9 cellular contexts compared by ENCODE assay signal in the genomic region with DNA sequence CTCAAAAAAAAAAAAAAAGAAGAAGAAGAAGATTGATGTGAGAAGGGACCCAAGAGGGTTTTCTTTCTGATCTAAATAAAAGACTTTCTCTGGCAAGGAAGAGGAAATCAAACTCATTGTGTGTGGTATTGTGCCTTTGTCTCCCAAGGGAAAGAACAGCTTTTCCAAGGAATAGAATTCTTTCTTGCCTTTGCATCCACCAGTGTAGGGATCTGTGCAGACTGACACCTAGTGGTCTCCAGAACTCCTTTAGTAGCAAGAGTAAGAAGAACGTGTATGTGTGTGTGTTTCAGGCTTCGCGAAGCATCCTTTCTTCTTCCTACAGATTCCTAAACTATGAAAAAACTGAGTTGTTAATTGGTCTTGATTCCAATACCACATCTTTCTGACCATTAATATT. TPM values are rescaled to one million over a fixed set of nuclear protein-coding genes. Genes with fewer than 3 reads are reported as not detected.
DNase-seq lines count a peak whose midpoint lies in the region; ATAC-seq, FAIRE-seq and TF ChIP-seq lines count a peak whose summit lies in the region.
"Had no signal": no experiment of that assay in that cellular context is flagged by ENCODE, and none has a peak within 500 bp of the region (broad histone marks: within the 10 kb centered on the region; RNA-seq: fewer than 3 reads in every experiment).

No MANE protein-coding gene starts in this region.

- H3K36me3 ChIP-seq in HCT116 (ENCODE audit: control insufficient read depth in 1 of 2, insufficient read depth in 2 of 2, low read length in 2 of 2) (no peaks in the 10 kb centered on the region), GM12878 (ENCODE audit: control insufficient read depth in 2 of 2, insufficient read depth in 2 of 2, low read length in 1 of 2) (no peaks in the 10 kb centered on the region)

- no TSS peak for BruUV-seq in HCT116 (replicated peaks; lab: Mats Ljungman, UMichigan)
- BruUV-seq in GM12878 (replicated peaks; lab: Mats Ljungman, UMichigan) = no TSS peak

- no peaks in the 10 kb centered on the region for H4K20me1 ChIP-seq in HCT116 (ENCODE audit: insufficient read depth)
- H4K20me1 ChIP-seq in GM12878 (ENCODE audit: control insufficient read depth, insufficient read depth) = no peaks in the 10 kb centered on the region

- H3K36me3 Mint-ChIP-seq in CD14-positive monocyte = no peaks in the 10 kb centered on the region
- H3K36me3 Mint-ChIP-seq in naive thymus-derived CD8-positive, alpha-beta T cell = peaks cover 0 to 11% (median 11%) of the 10 kb centered on the region in 3 donors
- H3K36me3 Mint-ChIP-seq: activated CD8-positive, alpha-beta memory T cell treated with anti-CD3 and anti-CD28 coated beads, Interleukin-2, amount 10 ng/mL, durations not matched to agents 7 days and 5 days had no signal

- H3K4me3 Mint-ChIP-seq in CD14-positive monocyte = no peak overlapping the region
- no peak overlapping the region for H3K4me3 Mint-ChIP-seq in naive thymus-derived CD8-positive, alpha-beta T cell
- H3K4me3 Mint-ChIP-seq: activated CD8-positive, alpha-beta memory T cell treated with anti-CD3 and anti-CD28 coated beads, Interleukin-2, amount 10 ng/mL, durations not matched to agents 7 days and 5 days had no signal

- no peak overlapping the region for H2AFZ ChIP-seq in HCT116 (ENCODE audit: low read depth, low read length, poor library complexity, severe bottlenecking)
- no peak overlapping the region for H2AFZ ChIP-seq in GM12878 (ENCODE audit: control insufficient read depth, low read depth, low read length)

- H3K4me1 ChIP-seq in HCT116 (ENCODE audit: control insufficient read depth in 1 of 2, insufficient read depth in 2 of 2, low read length in 2 of 2) (no peaks in the 10 kb centered on the region), GM12878 (ENCODE audit: control insufficient read depth, insufficient read depth, low read length) (no peaks in the 10 kb centered on the region)

- in situ Hi-C loops in GM12878 (cut with MboI) = no loop called here

- H3K9me2 ChIP-seq in HCT116 (ENCODE audit: insufficient read depth) = no peaks in the 10 kb centered on the region

- no peaks in the 10 kb centered on the region for H3K9me3 ChIP-seq in HCT116 (ENCODE audit: control insufficient read depth in 1 of 2, insufficient read depth in 1 of 2, low read depth in 1 of 2, low read length in 2 of 2)
- no peaks in the 10 kb centered on the region for H3K9me3 ChIP-seq in GM12878 (replicated peaks; ENCODE audit: control insufficient read depth, insufficient read depth, low read length)

- TF ChIP-seq POLR2A in HCT116 (IDR thresholded peaks at IDR 0.05; ENCODE audit: borderline replicate concordance, extremely low read depth, insufficient read depth, insufficient read length) (no peak), GM12878 (IDR thresholded peaks at IDR 0.05; ENCODE audit: low read depth, low read length) (no peak)

- POLR2A ChIA-PET in HCT116 (lab: Charles Lee) = no interaction called here
- POLR2A ChIA-PET in GM12878 (lab: Charles Lee) = no interaction called here
- POLR2A ChIA-PET in naive thymus-derived CD8-positive, alpha-beta T cell (lab: Charles Lee) = no interaction called here

- CTCF ChIA-PET in HCT116 (lab: Charles Lee) = interaction anchor here (0.6 to 1.2 kb wide), 5 partner anchors 31 to 450 kb away, joined by 3 to 7 read pairs (median 3); no protein-coding TSS in a partner anchor
- CTCF ChIA-PET in GM12878 (lab: Yijun Ruan, JAX) = interaction anchor here (0.6 to 1.0 kb wide), 5 partner anchors 13 to 350 kb away, joined by 3 read pairs; no protein-coding TSS in a partner anchor

- H3K27ac ChIP-seq in HCT116 (ENCODE audit: low read depth, low read length) = no peak overlapping the region
- H3K27ac ChIP-seq in GM12878 (ENCODE audit: control insufficient read depth, insufficient read depth) = no peak overlapping the region

- H3K79me2 ChIP-seq in HCT116 (ENCODE audit: insufficient read depth, low read length) = no peaks in the 10 kb centered on the region
- H3K79me2 ChIP-seq in GM12878 (ENCODE audit: control insufficient read depth, insufficient read depth, low read length) = no peaks in the 10 kb centered on the region

- H3K9ac ChIP-seq in HCT116 (ENCODE audit: low read length) (no peak overlapping the region), GM12878 (ENCODE audit: control insufficient read depth, insufficient read depth, low read length) (no peak overlapping the region)

- no peak overlapping the region for H3K4me3 ChIP-seq in HCT116 (replicated peaks in 1 of 2; ENCODE audit: low read depth in 1 of 2, low read length in 2 of 2)
- no peak overlapping the region for H3K4me3 ChIP-seq in GM12878

- H3K27me3 Mint-ChIP-seq in CD14-positive monocyte (ENCODE audit: low read depth in 3 of 3) = peaks cover 2 to 9% (median 5%) of the 10 kb centered on the region in 3 donors
- peaks cover 0 to 10% (median 2%) of the 10 kb centered on the region in 5 donors for H3K27me3 Mint-ChIP-seq in naive thymus-derived CD8-positive, alpha-beta T cell

- peak; percentile 27 for DNase-seq in AG08396 (ENCODE audit: low spot score)
- peak; percentile 19 for DNase-seq in HCT116 (ENCODE audit: low read depth, low spot score)
- no peak for DNase-seq in GM12878 (ENCODE audit: low read depth, low spot score)
- peak; percentile 52 for DNase-seq in kidney tubule cell (ENCODE audit: low spot score)
- DNase-seq in CD14-positive monocyte (ENCODE audit: low spot score) = no peak
- DNase-seq in naive thymus-derived CD8-positive, alpha-beta T cell = no peak
- DNase-seq in islet precursor cell = no peak
- DNase-seq: activated CD8-positive, alpha-beta memory T cell treated with anti-CD3 and anti-CD28 coated beads, Interleukin-2, amount 10 ng/mL, durations not matched to agents 7 days and 5 days had no signal

- H3K4me2 ChIP-seq in HCT116 (ENCODE audit: low read length) (no peak overlapping the region), GM12878 (ENCODE audit: control insufficient read depth, insufficient read depth) (no peak overlapping the region)

- no peaks in the 10 kb centered on the region for H3K4me1 Mint-ChIP-seq in CD14-positive monocyte
- peaks cover 0 to 2% (median 0%) of the 10 kb centered on the region in 4 donors for H3K4me1 Mint-ChIP-seq in naive thymus-derived CD8-positive, alpha-beta T cell
- H3K4me1 Mint-ChIP-seq: activated CD8-positive, alpha-beta memory T cell treated with anti-CD3 and anti-CD28 coated beads, Interleukin-2, amount 10 ng/mL, durations not matched to agents 7 days and 5 days had no signal

- TF ChIP-seq RAD21 in HCT116 (IDR thresholded peaks at IDR 0.05; ENCODE audit: low read depth) (peak; percentile 48), GM12878 (IDR thresholded peaks at IDR 0.05; ENCODE audit: insufficient read depth, low read depth, low read length) (peak; percentile 43)

- no peak overlapping the region for H3K27ac Mint-ChIP-seq in CD14-positive monocyte
- peak overlapping the region in 1 of 10 donors; percentile 15 for H3K27ac Mint-ChIP-seq in naive thymus-derived CD8-positive, alpha-beta T cell
- H3K27ac Mint-ChIP-seq: activated CD8-positive, alpha-beta memory T cell treated with anti-CD3 and anti-CD28 coated beads, Interleukin-2, amount 10 ng/mL, durations not matched to agents 7 days and 5 days had no signal

- no peak for FAIRE-seq in GM12878 (lab: Jason Lieb, UNC)

- H3K9me3 Mint-ChIP-seq in CD14-positive monocyte = peaks cover 0 to 3% (median 0%) of the 10 kb centered on the region in 7 donors
- H3K9me3 Mint-ChIP-seq in naive thymus-derived CD8-positive, alpha-beta T cell = peaks cover 0 to 12% (median 0%) of the 10 kb centered on the region in 9 donors

- TF ChIP-seq CTCF in HCT116 (IDR thresholded peaks at IDR 0.05 in 2 of 3, conservative IDR thresholded peaks at IDR 0.05 in 1 of 3; ENCODE audit: borderline replicate concordance in 1 of 3, insufficient read depth in 1 of 3, low read depth in 2 of 3, low read length in 2 of 3) = peak; percentile 16 to 51 (median 44); a peak in 5 of 6 replicates
- TF ChIP-seq CTCF in GM12878 (IDR thresholded peaks at IDR 0.05 in 2 of 3, conservative IDR thresholded peaks at IDR 0.05 in 1 of 3; ENCODE audit: control insufficient read depth in 2 of 3, extremely low read depth in 1 of 3, insufficient read depth in 1 of 3, low read depth in 3 of 3, low read length in 3 of 3) = peak; percentile 24 to 34 (median 32); a peak in 4 of 6 replicates
- TF ChIP-seq CTCF in CD14-positive monocyte (IDR thresholded peaks at IDR 0.05) = no peak

- ATAC-seq in HCT116 (peak; percentile 77), GM12878 (no peak), HG03139 (IDR thresholded peaks at IDR 0.05; ENCODE audit: unreplicated experiment) (no peak)
- ATAC-seq in naive thymus-derived CD8-positive, alpha-beta T cell = no peak
- ATAC-seq: activated CD8-positive, alpha-beta memory T cell treated with anti-CD3 and anti-CD28 coated beads, Interleukin-2, amount 10 ng/mL, durations not matched to agents 7 days and 5 days had no signal

- SMC1A ChIA-PET in GM12878 (lab: Charles Lee; ENCODE audit: uncharacterized antibody, unreplicated experiment) = interaction anchor here (0.9 kb wide), 1 partner anchor 13 kb away, joined by 3 read pairs; no protein-coding TSS in a partner anchor

- H3K27me3 ChIP-seq in HCT116 (ENCODE audit: insufficient read depth, low read length) (no peaks in the 10 kb centered on the region), GM12878 (replicated peaks in 1 of 2; ENCODE audit: control insufficient read depth in 2 of 2, insufficient read depth in 2 of 2, low read length in 1 of 2) (no peaks in the 10 kb centered on the region)

- RAD21 ChIA-PET in HCT116 (lab: Charles Lee; ENCODE audit: low non-redundant PET in 1 of 2, low total read pairs in 2 of 2, uncharacterized antibody in 2 of 2, unreplicated experiment in 2 of 2) (interaction anchor here in 1 of 2 experiments (0.6 kb wide), 1 partner anchor 538 kb away, joined by 3 read pairs; no protein-coding TSS in a partner anchor), GM12878 (lab: Charles Lee; ENCODE audit: unreplicated experiment) (interaction anchor here (1.0 to 1.3 kb wide), 3 partner anchors 344 to 350 kb away, joined by 3 to 5 read pairs (median 5); no protein-coding TSS in a partner anchor)

- intact Hi-C loops in HCT116 (cut with micrococcal nuclease) = loop anchor here (1.0 kb wide), 1 partner anchor 349 kb away; no protein-coding TSS in a partner anchor
- intact Hi-C loops in GM12878 (cut with micrococcal nuclease; ENCODE audit: unreplicated experiment) = loop anchor here (10.0 kb wide), 1 partner anchor 347 kb away; no protein-coding TSS in a partner anchor
- intact Hi-C loops in CD14-positive monocyte (cut with micrococcal nuclease) = no loop called here

- WGBS in GM12878 (ENCODE audit: insufficient coverage, insufficient replicate concordance, low lambda C conversion rate, missing lambda C conversion rate) = 89% methylated on average over 3 of the region's 3 CpGs

- TF ChIP-seq EP300 in GM12878 (IDR thresholded peaks at IDR 0.05; ENCODE audit: borderline replicate concordance in 1 of 2, control insufficient read depth in 1 of 2, low read depth in 2 of 2, low read length in 2 of 2) = no peak

RNA-seq across cellular contexts. Expression of a gene that starts 33.5 kb away (rescaled TPM):
- 27.2 TPM for total RNA-seq in HCT116 (2021; ENCODE audit: unreplicated experiment)
- 11.8 and 12.1 TPM in 2 replicates for polyA plus RNA-seq in HCT116 (2012)
- 29.3 and 44.0 TPM in 2 replicates for total RNA-seq in GM12878 (2013; cell fraction: nucleolus; rRNA removed)
- 7.2 and 7.4 TPM in 2 replicates for total RNA-seq in GM12878 (2014; rRNA removed)
- total RNA-seq in GM12878 (2014; rRNA removed; fragmentation: Illumina TruSeq; extraction: Trizol) = 2.8 and 3.9 TPM in 2 replicates
- total RNA-seq in GM12878 (2021) = 6.5 and 7.0 TPM in 2 replicates
- polyA plus RNA-seq in GM12878 (2011; ENCODE audit: low read depth) = 1.0 TPM
- 1.0 and 1.3 TPM in 2 replicates for polyA plus RNA-seq in GM12878 (2011; rRNA removed)
- 1.2 and 1.5 TPM in 2 replicates for polyA plus RNA-seq in GM12878 (2011; cell fraction: cytosol; rRNA removed)
- 1.0 and 2.2 TPM in 2 replicates for polyA plus RNA-seq in GM12878 (2011; cell fraction: nucleus; rRNA removed)
- polyA plus RNA-seq in GM12878 (2012) = 1.5 and 3.6 TPM in 2 replicates
- 3.6 and 3.8 TPM in 2 replicates for polyA plus RNA-seq in GM12878 (2014; fragmentation: Illumina TruSeq; extraction: Trizol)
- polyA plus RNA-seq in GM12878 (2014; fragmentation: Nextera tagmentation; extraction: Ambion mirVana) = 1 to 10 TPM; 2.1 to 2.4 TPM
- polyA plus RNA-seq in GM12878 (2014; rRNA removed) = 3.4 and 3.9 TPM in 2 replicates
- under 1 TPM; 0.42 to 0.63 TPM for polyA plus RNA-seq in GM12878 (2016; fragmentation: Nextera tagmentation; extraction: Ambion mirVana)
- 3.4 and 8.1 TPM in 2 replicates for polyA minus RNA-seq in GM12878 (2011; rRNA and poly(A)+ RNA removed)
- polyA minus RNA-seq in GM12878 (2011; cell fraction: cytosol; rRNA and poly(A)+ RNA removed) = 3.7 and 4.2 TPM in 2 replicates
- 5.0 and 9.1 TPM in 2 replicates for polyA minus RNA-seq in GM12878 (2011; cell fraction: nucleus; rRNA and poly(A)+ RNA removed)
- polyA plus RNA-seq in CD14-positive monocyte = under 1 TPM in 1 of 2 donors, not detected in 1; 0.08 TPM
- total RNA-seq in naive thymus-derived CD8-positive, alpha-beta T cell = 1 to 10 TPM in 1 of 2 experiments, under 1 TPM in 1; 0.88 to 2.0 TPM
- 1 to 10 TPM in 1 of 3 donors, under 1 TPM in 2; 0.12 to 1.3 (median 0.38) TPM for polyA plus RNA-seq in naive thymus-derived CD8-positive, alpha-beta T cell

Comparison
In these comparisons a context has a peak if more than half of its experiments do, and no peak if none do; other contexts are left out.
1. DNase-seq: peak in AG08396 (single experiment), HCT116 (single experiment) and kidney tubule cell (single experiment); none in GM12878 (single experiment), CD14-positive monocyte (single experiment), naive thymus-derived CD8-positive, alpha-beta T cell (0 of 10) and islet precursor cell (single experiment).
2. intact Hi-C loops: an anchor here in HCT116 (1.0 kb wide) and GM12878 (10.0 kb wide); none called in CD14-positive monocyte.